8 cellular contexts compared by ENCODE assay signal in genomic region chr18:11981383-11981632, GRCh38. TPM values are rescaled to one million over a fixed set of nuclear protein-coding genes. Genes with fewer than 3 reads are reported as not detected.
A peak's percentile ranks its signal among the peaks of the same experiment; 100 is the strongest.
DNase-seq lines count a peak whose midpoint lies in the region; ATAC-seq and TF ChIP-seq lines count a peak whose summit lies in the region.

Gene IMPA2, plus strand, starts transcription at chr18:11981507. Its CDS starts 163 bp downstream, at chr18:11981670.

- no peaks in the 10 kb centered on the region for H3K9me3 ChIP-seq in CD4-positive, alpha-beta T cell (ENCODE audit: control insufficient read depth, low read length)

- TF ChIP-seq POLR2A in Raji (IDR thresholded peaks at IDR 0.05; ENCODE audit: insufficient read depth, low read depth, low read length): peak; percentile 84

- in situ Hi-C loops in ACHN (cut with HindIII; ENCODE audit: low pct_ligation_motif_present, low pct_unique_long_range_greater_than_20kb, low sequenced_read_pairs): no loop called here

- H3K27me3 Mint-ChIP-seq in CD4-positive, alpha-beta T cell: no peaks in the 10 kb centered on the region
- no peaks in the 10 kb centered on the region for H3K27me3 Mint-ChIP-seq in progenitor cell of endocrine pancreas

- no peaks in the 10 kb centered on the region for H3K9me3 Mint-ChIP-seq in CD4-positive, alpha-beta T cell
- no peaks in the 10 kb centered on the region for H3K9me3 Mint-ChIP-seq in progenitor cell of endocrine pancreas (ENCODE audit: low read depth)

- peak within 1 kb of the TSS; percentile 93 for H3K4me3 Mint-ChIP-seq in CD4-positive, alpha-beta T cell
- H3K4me3 Mint-ChIP-seq in progenitor cell of endocrine pancreas (ENCODE audit: low read depth): peak within 1 kb of the TSS; percentile 84

- peaks cover 3% of the 10 kb centered on the region for H3K36me3 Mint-ChIP-seq in CD4-positive, alpha-beta T cell (ENCODE audit: low read depth)
- H3K36me3 Mint-ChIP-seq in progenitor cell of endocrine pancreas (ENCODE audit: insufficient read depth): no peaks in the 10 kb centered on the region

- no peak within 1 kb of the TSS for H3K27ac ChIP-seq in CD4-positive, alpha-beta T cell (ENCODE audit: low read depth, low read length)

- ATAC-seq in CD4-positive, alpha-beta T cell (ENCODE audit: poor library complexity): peak; percentile 46
- ATAC-seq in GM21825 (IDR thresholded peaks at IDR 0.05; ENCODE audit: unreplicated experiment): peak; percentile 45
- no peak for ATAC-seq in GM19035 (IDR thresholded peaks at IDR 0.05; ENCODE audit: unreplicated experiment)

- intact Hi-C loops in CD4-positive, alpha-beta T cell (cut with DNase I, micrococcal nuclease): loop anchor here (1.0 to 5.0 kb wide), 5 partner anchors 34 to 1454 kb away; partner anchors contain the start of genes CHMP1B (in 2 of the 2), NAPG (in 2 of the 2), AFG3L2 (in 1 of the 2) and MPPE1 (in 1 of the 2)

- peak within 1 kb of the TSS; percentile 60 to 68 for H3K4me3 ChIP-seq in foreskin fibroblast (ENCODE audit: low read depth in 1 of 2, low read length in 2 of 2)

- H3K27ac Mint-ChIP-seq in CD4-positive, alpha-beta T cell: peak within 1 kb of the TSS; percentile 49
- H3K27ac Mint-ChIP-seq in progenitor cell of endocrine pancreas: peak within 1 kb of the TSS; percentile 98

- DNase-seq in CD4-positive, alpha-beta T cell: no peak
- DNase-seq in foreskin fibroblast (no peak), progenitor cell of endocrine pancreas (ENCODE audit: low spot score, unreplicated experiment) (no peak), NCI-H1048 (lab: John Stamatoyannopoulos, UW) (no peak), ACHN (no peak)

- TF ChIP-seq CTCF in CD4-positive, alpha-beta T cell (IDR thresholded peaks at IDR 0.05): no peak
- TF ChIP-seq CTCF in foreskin fibroblast (IDR thresholded peaks at IDR 0.05; ENCODE audit: low read depth, low read length) (no peak), progenitor cell of endocrine pancreas (IDR thresholded peaks at IDR 0.05; ENCODE audit: unreplicated experiment) (no peak)

- POLR2A ChIA-PET in CD4-positive, alpha-beta T cell (lab: Charles Lee): interaction anchor here (1.2 to 3.6 kb wide), 10 partner anchors 10 to 794 kb away, joined by 3 to 26 read pairs (median 6); partner anchors contain the start of genes AFG3L2, CEP76, CHMP1B and MPPE1

- peaks cover 12% of the 10 kb centered on the region for H3K4me1 Mint-ChIP-seq in CD4-positive, alpha-beta T cell (ENCODE audit: low read depth)
- H3K4me1 Mint-ChIP-seq in progenitor cell of endocrine pancreas (ENCODE audit: low read depth): peaks cover 27% of the 10 kb centered on the region

- H3K27me3 ChIP-seq in CD4-positive, alpha-beta T cell (ENCODE audit: control insufficient read depth, insufficient read depth, low read length): no peaks in the 10 kb centered on the region

- CTCF ChIA-PET in CD4-positive, alpha-beta T cell (lab: Charles Lee): interaction anchor here (0.6 kb wide), 1 partner anchor 14 kb away, joined by 3 read pairs; no protein-coding TSS in a partner anchor

RNA-seq across cellular contexts. Expression of gene IMPA2, which starts in this region (rescaled TPM):
- total RNA-seq in CD4-positive, alpha-beta T cell: 1 to 10 TPM; 1.7 to 2.5 TPM
- 53.4 and 58.8 TPM in 2 replicates for total RNA-seq in progenitor cell of endocrine pancreas

Comparison
In these comparisons a context has a peak if more than half of its experiments do, and no peak if none do; other contexts are left out.
1. RNA of gene IMPA2 (total RNA-seq): 53.4 to 58.8 TPM in progenitor cell of endocrine pancreas; 1.7 to 2.5 TPM in CD4-positive, alpha-beta T cell; every median in the first group is over 10 times any median in the second.